Comparison of ENCODE assay signal across 1 cellular context in genomic region chr3:9396301-9396631, GRCh38.
TF ChIP-seq lines count a peak whose summit lies in the region.

No MANE protein-coding gene starts in this region.

TF ChIP-seq in HEK293, 187 proteins besides CTCF, POLR2A, EP300 and RAD21 (continued from another document):
- TF ChIP-seq ZNF76 (tag by site-specific recombination; IDR thresholded peaks at IDR 0.05; ENCODE audit: borderline replicate concordance, low read depth) (no peak), ZNF311 (tag by site-specific recombination; IDR thresholded peaks at IDR 0.05; ENCODE audit: borderline replicate concordance) (no peak), PBX3 (CRISPR knock-in tag; IDR thresholded peaks at IDR 0.05) (0 out of 2 replicates have a peak, but pooled peaks have one; percentile 28), PRDM6 (tag by site-specific recombination; IDR thresholded peaks at IDR 0.05) (0 out of 2 replicates have a peak, but pooled peaks have one; percentile 12), BCL6B (tag by site-specific recombination; IDR thresholded peaks at IDR 0.05) (no peak), GLI2 (tag by site-specific recombination; IDR thresholded peaks at IDR 0.05; ENCODE audit: borderline replicate concordance, low read depth) (no peak), ZNF501 (tag by site-specific recombination; IDR thresholded peaks at IDR 0.05) (no peak; the same call in 1 of the 2 replicates), YY1 (tag by site-specific recombination; IDR thresholded peaks at IDR 0.05) (peak; percentile 48; the same call in 1 of the 2 replicates), GLIS2 (tag by site-specific recombination; IDR thresholded peaks at IDR 0.05) (peak; percentile 86), ZSCAN18 (tag by site-specific recombination; IDR thresholded peaks at IDR 0.05) (no peak; the same call in 1 of the 2 replicates), EGR2 (tag by site-specific recombination; IDR thresholded peaks at IDR 0.05; ENCODE audit: low read depth) (0 out of 2 replicates have a peak, but pooled peaks have one; percentile 55), ZNF791 (tag by site-specific recombination; IDR thresholded peaks at IDR 0.05) (no peak), PATZ1 (tag by site-specific recombination; IDR thresholded peaks at IDR 0.05) (0 out of 2 replicates have a peak, but pooled peaks have one; percentile 1), KLF17 (tag by site-specific recombination; IDR thresholded peaks at IDR 0.05) (0 out of 2 replicates have a peak, but pooled peaks have one; percentile 19), ZNF513 (tag by site-specific recombination; IDR thresholded peaks at IDR 0.05) (no peak), SCRT1 (tag by site-specific recombination; IDR thresholded peaks at IDR 0.05; ENCODE audit: borderline replicate concordance) (no peak), HIC1 (tag by site-specific recombination; IDR thresholded peaks at IDR 0.05) (no peak), ZNF776 (tag by site-specific recombination; IDR thresholded peaks at IDR 0.05; ENCODE audit: borderline replicate concordance) (no peak), SETDB1 (IDR thresholded peaks at IDR 0.05; ENCODE audit: insufficient read length, low read length) (no peak), ZBTB21 (tag by site-specific recombination; IDR thresholded peaks at IDR 0.05) (no peak; the same call in none of the 2 replicates), ZNF548 (tag by site-specific recombination; IDR thresholded peaks at IDR 0.05) (no peak), SCRT2 (tag by site-specific recombination; IDR thresholded peaks at IDR 0.05) (peak; percentile 64), ZNF394 (tag by site-specific recombination; IDR thresholded peaks at IDR 0.05; ENCODE audit: borderline replicate concordance) (peak; percentile 57; the same call in 1 of the 2 replicates), TSHZ1 (tag by site-specific recombination; IDR thresholded peaks at IDR 0.05; ENCODE audit: borderline replicate concordance) (peak; percentile 25; the same call in 1 of the 2 replicates), ZNF175 (tag by site-specific recombination; IDR thresholded peaks at IDR 0.05) (no peak), KLF8 (tag by site-specific recombination; IDR thresholded peaks at IDR 0.05) (no peak; the same call in 1 of the 2 replicates), ZNF768 (tag by site-specific recombination; IDR thresholded peaks at IDR 0.05) (no peak), ZNF558 (tag by site-specific recombination; IDR thresholded peaks at IDR 0.05) (0 out of 2 replicates have a peak, but pooled peaks have one; percentile 18), ZNF416 (tag by site-specific recombination; IDR thresholded peaks at IDR 0.05) (no peak)
